ENCODE assay signal across 1 cellular context in the genomic region with DNA sequence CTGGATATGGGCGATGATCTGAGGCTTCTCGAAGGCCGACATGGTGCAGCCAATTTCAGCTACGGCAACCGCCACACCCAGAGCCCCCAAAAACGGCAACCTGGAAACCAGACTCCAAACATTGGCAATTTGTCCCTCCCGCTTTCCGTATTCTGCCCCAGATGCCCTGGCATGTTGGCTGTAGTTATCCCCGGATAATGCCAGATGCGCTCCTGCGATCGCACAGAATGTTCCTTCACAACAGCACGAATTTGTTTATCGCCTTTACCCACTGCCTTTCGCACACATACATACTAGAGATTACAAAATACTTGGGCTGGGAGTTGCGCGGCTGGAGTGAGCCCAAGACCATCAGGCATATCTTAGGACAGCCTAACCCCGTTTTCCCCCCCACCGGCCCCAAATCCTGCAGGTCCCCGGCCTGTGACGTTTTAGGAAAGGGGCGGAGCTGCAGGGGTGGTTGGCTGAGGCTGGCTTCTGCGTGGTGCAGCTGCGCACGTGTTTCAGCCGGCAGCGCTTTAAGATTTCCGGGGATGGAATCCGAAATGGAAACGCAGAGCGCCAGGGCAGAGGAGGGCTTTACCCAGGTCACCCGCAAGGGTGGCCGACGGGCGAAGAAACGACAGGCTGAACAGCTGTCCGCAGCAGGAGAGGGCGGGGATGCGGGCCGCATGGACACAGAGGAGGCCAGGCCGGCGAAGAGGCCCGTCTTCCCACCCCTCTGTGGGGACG.
A peak's percentile ranks its signal among the peaks of the same experiment; 100 is the strongest.
TF ChIP-seq lines count a peak whose summit lies in the region.

A gene (plus strand): TSS at position 487 of the 732 bp plus-strand sequence. CDS start 47 bp downstream, at position 534.

TF ChIP-seq in HepG2, 621 proteins besides CTCF, POLR2A, EP300 and RAD21 (continued from another document and continues in another):
- TF ChIP-seq, protein P1, sequence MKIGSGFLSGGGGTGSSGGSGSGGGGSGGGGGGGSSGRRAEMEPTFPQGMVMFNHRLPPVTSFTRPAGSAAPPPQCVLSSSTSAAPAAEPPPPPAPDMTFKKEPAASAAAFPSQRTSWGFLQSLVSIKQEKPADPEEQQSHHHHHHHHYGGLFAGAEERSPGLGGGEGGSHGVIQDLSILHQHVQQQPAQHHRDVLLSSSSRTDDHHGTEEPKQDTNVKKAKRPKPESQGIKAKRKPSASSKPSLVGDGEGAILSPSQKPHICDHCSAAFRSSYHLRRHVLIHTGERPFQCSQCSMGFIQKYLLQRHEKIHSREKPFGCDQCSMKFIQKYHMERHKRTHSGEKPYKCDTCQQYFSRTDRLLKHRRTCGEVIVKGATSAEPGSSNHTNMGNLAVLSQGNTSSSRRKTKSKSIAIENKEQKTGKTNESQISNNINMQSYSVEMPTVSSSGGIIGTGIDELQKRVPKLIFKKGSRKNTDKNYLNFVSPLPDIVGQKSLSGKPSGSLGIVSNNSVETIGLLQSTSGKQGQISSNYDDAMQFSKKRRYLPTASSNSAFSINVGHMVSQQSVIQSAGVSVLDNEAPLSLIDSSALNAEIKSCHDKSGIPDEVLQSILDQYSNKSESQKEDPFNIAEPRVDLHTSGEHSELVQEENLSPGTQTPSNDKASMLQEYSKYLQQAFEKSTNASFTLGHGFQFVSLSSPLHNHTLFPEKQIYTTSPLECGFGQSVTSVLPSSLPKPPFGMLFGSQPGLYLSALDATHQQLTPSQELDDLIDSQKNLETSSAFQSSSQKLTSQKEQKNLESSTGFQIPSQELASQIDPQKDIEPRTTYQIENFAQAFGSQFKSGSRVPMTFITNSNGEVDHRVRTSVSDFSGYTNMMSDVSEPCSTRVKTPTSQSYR (CRISPR knock-in tag; IDR thresholded peaks at IDR 0.05; ENCODE audit: borderline replicate concordance) = no peak
- 0 out of 2 replicates have a peak, but pooled peaks have one; percentile 18 for TF ChIP-seq TSC22D2 (CRISPR knock-in tag; IDR thresholded peaks at IDR 0.05; ENCODE audit: borderline replicate concordance)
- TF ChIP-seq ZSCAN21 (CRISPR knock-in tag; IDR thresholded peaks at IDR 0.05; ENCODE audit: borderline replicate concordance) = peak; percentile 85
- TF ChIP-seq, protein P2, sequence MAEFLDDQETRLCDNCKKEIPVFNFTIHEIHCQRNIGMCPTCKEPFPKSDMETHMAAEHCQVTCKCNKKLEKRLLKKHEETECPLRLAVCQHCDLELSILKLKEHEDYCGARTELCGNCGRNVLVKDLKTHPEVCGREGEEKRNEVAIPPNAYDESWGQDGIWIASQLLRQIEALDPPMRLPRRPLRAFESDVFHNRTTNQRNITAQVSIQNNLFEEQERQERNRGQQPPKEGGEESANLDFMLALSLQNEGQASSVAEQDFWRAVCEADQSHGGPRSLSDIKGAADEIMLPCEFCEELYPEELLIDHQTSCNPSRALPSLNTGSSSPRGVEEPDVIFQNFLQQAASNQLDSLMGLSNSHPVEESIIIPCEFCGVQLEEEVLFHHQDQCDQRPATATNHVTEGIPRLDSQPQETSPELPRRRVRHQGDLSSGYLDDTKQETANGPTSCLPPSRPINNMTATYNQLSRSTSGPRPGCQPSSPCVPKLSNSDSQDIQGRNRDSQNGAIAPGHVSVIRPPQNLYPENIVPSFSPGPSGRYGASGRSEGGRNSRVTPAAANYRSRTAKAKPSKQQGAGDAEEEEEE (CRISPR knock-in tag; IDR thresholded peaks at IDR 0.05; ENCODE audit: borderline replicate concordance) = 0 out of 2 replicates have a peak, but pooled peaks have one; percentile 82
- peak; percentile 94 for TF ChIP-seq HDAC1 (CRISPR knock-in tag; IDR thresholded peaks at IDR 0.05)
- no peak for TF ChIP-seq NFE2L2 (IDR thresholded peaks at IDR 0.05; ENCODE audit: low read length)
- TF ChIP-seq SP4 (CRISPR knock-in tag; IDR thresholded peaks at IDR 0.05) = peak; percentile 92
- no peak for TF ChIP-seq ZFP62 (CRISPR knock-in tag; IDR thresholded peaks at IDR 0.05)
- TF ChIP-seq, protein P3, sequence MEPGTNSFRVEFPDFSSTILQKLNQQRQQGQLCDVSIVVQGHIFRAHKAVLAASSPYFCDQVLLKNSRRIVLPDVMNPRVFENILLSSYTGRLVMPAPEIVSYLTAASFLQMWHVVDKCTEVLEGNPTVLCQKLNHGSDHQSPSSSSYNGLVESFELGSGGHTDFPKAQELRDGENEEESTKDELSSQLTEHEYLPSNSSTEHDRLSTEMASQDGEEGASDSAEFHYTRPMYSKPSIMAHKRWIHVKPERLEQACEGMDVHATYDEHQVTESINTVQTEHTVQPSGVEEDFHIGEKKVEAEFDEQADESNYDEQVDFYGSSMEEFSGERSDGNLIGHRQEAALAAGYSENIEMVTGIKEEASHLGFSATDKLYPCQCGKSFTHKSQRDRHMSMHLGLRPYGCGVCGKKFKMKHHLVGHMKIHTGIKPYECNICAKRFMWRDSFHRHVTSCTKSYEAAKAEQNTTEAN (CRISPR knock-in tag; conservative IDR thresholded peaks at IDR 0.05) = no peak
- TF ChIP-seq FOSL2 (CRISPR knock-in tag; IDR thresholded peaks at IDR 0.05) = peak; percentile 38; the same call in 1 of the 2 replicates
- TF ChIP-seq, protein P4, sequence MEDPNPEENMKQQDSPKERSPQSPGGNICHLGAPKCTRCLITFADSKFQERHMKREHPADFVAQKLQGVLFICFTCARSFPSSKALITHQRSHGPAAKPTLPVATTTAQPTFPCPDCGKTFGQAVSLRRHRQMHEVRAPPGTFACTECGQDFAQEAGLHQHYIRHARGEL (CRISPR knock-in tag; IDR thresholded peaks at IDR 0.05) = no peak
- TF ChIP-seq, protein P5, sequence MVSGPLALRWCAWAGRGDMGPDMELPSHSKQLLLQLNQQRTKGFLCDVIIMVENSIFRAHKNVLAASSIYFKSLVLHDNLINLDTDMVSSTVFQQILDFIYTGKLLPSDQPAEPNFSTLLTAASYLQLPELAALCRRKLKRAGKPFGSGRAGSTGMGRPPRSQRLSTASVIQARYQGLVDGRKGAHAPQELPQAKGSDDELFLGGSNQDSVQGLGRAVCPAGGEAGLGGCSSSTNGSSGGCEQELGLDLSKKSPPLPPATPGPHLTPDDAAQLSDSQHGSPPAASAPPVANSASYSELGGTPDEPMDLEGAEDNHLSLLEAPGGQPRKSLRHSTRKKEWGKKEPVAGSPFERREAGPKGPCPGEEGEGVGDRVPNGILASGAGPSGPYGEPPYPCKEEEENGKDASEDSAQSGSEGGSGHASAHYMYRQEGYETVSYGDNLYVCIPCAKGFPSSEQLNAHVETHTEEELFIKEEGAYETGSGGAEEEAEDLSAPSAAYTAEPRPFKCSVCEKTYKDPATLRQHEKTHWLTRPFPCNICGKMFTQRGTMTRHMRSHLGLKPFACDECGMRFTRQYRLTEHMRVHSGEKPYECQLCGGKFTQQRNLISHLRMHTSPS (CRISPR knock-in tag; IDR thresholded peaks at IDR 0.05; ENCODE audit: low read depth) = no peak; the same call in 1 of the 2 replicates
- TF ChIP-seq MATR3 (CRISPR knock-in tag; IDR thresholded peaks at IDR 0.05) = no peak
- no peak; the same call in 1 of the 2 replicates for TF ChIP-seq ZNF260 (CRISPR knock-in tag; IDR thresholded peaks at IDR 0.05; ENCODE audit: borderline replicate concordance, low read depth)
- TF ChIP-seq, protein P6, sequence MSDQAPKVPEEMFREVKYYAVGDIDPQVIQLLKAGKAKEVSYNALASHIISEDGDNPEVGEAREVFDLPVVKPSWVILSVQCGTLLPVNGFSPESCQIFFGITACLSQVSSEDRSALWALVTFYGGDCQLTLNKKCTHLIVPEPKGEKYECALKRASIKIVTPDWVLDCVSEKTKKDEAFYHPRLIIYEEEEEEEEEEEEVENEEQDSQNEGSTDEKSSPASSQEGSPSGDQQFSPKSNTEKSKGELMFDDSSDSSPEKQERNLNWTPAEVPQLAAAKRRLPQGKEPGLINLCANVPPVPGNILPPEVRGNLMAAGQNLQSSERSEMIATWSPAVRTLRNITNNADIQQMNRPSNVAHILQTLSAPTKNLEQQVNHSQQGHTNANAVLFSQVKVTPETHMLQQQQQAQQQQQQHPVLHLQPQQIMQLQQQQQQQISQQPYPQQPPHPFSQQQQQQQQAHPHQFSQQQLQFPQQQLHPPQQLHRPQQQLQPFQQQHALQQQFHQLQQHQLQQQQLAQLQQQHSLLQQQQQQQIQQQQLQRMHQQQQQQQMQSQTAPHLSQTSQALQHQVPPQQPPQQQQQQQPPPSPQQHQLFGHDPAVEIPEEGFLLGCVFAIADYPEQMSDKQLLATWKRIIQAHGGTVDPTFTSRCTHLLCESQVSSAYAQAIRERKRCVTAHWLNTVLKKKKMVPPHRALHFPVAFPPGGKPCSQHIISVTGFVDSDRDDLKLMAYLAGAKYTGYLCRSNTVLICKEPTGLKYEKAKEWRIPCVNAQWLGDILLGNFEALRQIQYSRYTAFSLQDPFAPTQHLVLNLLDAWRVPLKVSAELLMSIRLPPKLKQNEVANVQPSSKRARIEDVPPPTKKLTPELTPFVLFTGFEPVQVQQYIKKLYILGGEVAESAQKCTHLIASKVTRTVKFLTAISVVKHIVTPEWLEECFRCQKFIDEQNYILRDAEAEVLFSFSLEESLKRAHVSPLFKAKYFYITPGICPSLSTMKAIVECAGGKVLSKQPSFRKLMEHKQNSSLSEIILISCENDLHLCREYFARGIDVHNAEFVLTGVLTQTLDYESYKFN (CRISPR knock-in tag; conservative IDR thresholded peaks at IDR 0.05) = peak; percentile 61
- TF ChIP-seq ZNF33B (CRISPR knock-in tag; IDR thresholded peaks at IDR 0.05) = peak; percentile 72
- peak; percentile 67 for TF ChIP-seq TAF1 (CRISPR knock-in tag; IDR thresholded peaks at IDR 0.05)
- TF ChIP-seq, protein P7, sequence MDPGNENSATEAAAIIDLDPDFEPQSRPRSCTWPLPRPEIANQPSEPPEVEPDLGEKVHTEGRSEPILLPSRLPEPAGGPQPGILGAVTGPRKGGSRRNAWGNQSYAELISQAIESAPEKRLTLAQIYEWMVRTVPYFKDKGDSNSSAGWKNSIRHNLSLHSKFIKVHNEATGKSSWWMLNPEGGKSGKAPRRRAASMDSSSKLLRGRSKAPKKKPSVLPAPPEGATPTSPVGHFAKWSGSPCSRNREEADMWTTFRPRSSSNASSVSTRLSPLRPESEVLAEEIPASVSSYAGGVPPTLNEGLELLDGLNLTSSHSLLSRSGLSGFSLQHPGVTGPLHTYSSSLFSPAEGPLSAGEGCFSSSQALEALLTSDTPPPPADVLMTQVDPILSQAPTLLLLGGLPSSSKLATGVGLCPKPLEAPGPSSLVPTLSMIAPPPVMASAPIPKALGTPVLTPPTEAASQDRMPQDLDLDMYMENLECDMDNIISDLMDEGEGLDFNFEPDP (CRISPR knock-in tag; conservative IDR thresholded peaks at IDR 0.05) = no peak
- peak; percentile 97 for TF ChIP-seq KDM5A (IDR thresholded peaks at IDR 0.05; ENCODE audit: borderline replicate concordance, low read length)
- peak; percentile 49; the same call in 1 of the 2 replicates for TF ChIP-seq ZNF589 (CRISPR knock-in tag; conservative IDR thresholded peaks at IDR 0.05)
- no peak for TF ChIP-seq ZNF431 (CRISPR knock-in tag; IDR thresholded peaks at IDR 0.05; ENCODE audit: borderline replicate concordance, low read depth)
- peak; percentile 78 for TF ChIP-seq HNRNPLL (IDR thresholded peaks at IDR 0.05; ENCODE audit: low read depth, low read length, poor library complexity, severe bottlenecking)
- no peak for TF ChIP-seq NFIB (CRISPR knock-in tag; IDR thresholded peaks at IDR 0.05; ENCODE audit: borderline replicate concordance)
- TF ChIP-seq SETDB1 (CRISPR knock-in tag; IDR thresholded peaks at IDR 0.05; ENCODE audit: borderline replicate concordance) = peak; percentile 60; the same call in 1 of the 2 replicates
- TF ChIP-seq ZNF891 (CRISPR knock-in tag; IDR thresholded peaks at IDR 0.05) = peak; percentile 98
- 0 out of 2 replicates have a peak, but pooled peaks have one; percentile 10 for TF ChIP-seq ONECUT2 (CRISPR knock-in tag; IDR thresholded peaks at IDR 0.05)
- TF ChIP-seq PHF21A (CRISPR knock-in tag; IDR thresholded peaks at IDR 0.05) = peak; percentile 91; the same call in 1 of the 2 replicates
- no peak for TF ChIP-seq ZNF652 (CRISPR knock-in tag; IDR thresholded peaks at IDR 0.05; ENCODE audit: borderline replicate concordance, low read depth)
- 0 out of 2 replicates have a peak, but pooled peaks have one; percentile 42 for TF ChIP-seq KLF12 (CRISPR knock-in tag; IDR thresholded peaks at IDR 0.05; ENCODE audit: borderline replicate concordance)
- no peak; the same call in 1 of the 2 replicates for TF ChIP-seq ZNF607 (CRISPR knock-in tag; IDR thresholded peaks at IDR 0.05; ENCODE audit: borderline replicate concordance)
- TF ChIP-seq XBP1 (CRISPR knock-in tag; IDR thresholded peaks at IDR 0.05) = no peak
- TF ChIP-seq ZZZ3 (CRISPR knock-in tag; IDR thresholded peaks at IDR 0.05; ENCODE audit: borderline replicate concordance) = peak; percentile 78; the same call in 1 of the 2 replicates
- TF ChIP-seq ZNF557 (CRISPR knock-in tag; IDR thresholded peaks at IDR 0.05) = no peak; the same call in 1 of the 2 replicates
- TF ChIP-seq POGZ (CRISPR knock-in tag; IDR thresholded peaks at IDR 0.05) = peak; percentile 87; the same call in 1 of the 2 replicates
- TF ChIP-seq, protein P8, sequence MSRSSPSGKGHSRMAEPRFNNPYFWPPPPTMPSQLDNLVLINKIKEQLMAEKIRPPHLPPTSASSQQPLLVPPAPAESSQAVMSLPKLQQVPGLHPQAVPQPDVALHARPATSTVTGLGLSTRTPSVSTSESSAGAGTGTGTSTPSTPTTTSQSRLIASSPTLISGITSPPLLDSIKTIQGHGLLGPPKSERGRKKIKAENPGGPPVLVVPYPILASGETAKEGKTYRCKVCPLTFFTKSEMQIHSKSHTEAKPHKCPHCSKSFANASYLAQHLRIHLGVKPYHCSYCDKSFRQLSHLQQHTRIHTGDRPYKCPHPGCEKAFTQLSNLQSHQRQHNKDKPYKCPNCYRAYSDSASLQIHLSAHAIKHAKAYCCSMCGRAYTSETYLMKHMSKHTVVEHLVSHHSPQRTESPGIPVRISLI (CRISPR knock-in tag; IDR thresholded peaks at IDR 0.05; ENCODE audit: borderline replicate concordance) = peak; percentile 50; the same call in 1 of the 2 replicates
- TF ChIP-seq, protein P9, sequence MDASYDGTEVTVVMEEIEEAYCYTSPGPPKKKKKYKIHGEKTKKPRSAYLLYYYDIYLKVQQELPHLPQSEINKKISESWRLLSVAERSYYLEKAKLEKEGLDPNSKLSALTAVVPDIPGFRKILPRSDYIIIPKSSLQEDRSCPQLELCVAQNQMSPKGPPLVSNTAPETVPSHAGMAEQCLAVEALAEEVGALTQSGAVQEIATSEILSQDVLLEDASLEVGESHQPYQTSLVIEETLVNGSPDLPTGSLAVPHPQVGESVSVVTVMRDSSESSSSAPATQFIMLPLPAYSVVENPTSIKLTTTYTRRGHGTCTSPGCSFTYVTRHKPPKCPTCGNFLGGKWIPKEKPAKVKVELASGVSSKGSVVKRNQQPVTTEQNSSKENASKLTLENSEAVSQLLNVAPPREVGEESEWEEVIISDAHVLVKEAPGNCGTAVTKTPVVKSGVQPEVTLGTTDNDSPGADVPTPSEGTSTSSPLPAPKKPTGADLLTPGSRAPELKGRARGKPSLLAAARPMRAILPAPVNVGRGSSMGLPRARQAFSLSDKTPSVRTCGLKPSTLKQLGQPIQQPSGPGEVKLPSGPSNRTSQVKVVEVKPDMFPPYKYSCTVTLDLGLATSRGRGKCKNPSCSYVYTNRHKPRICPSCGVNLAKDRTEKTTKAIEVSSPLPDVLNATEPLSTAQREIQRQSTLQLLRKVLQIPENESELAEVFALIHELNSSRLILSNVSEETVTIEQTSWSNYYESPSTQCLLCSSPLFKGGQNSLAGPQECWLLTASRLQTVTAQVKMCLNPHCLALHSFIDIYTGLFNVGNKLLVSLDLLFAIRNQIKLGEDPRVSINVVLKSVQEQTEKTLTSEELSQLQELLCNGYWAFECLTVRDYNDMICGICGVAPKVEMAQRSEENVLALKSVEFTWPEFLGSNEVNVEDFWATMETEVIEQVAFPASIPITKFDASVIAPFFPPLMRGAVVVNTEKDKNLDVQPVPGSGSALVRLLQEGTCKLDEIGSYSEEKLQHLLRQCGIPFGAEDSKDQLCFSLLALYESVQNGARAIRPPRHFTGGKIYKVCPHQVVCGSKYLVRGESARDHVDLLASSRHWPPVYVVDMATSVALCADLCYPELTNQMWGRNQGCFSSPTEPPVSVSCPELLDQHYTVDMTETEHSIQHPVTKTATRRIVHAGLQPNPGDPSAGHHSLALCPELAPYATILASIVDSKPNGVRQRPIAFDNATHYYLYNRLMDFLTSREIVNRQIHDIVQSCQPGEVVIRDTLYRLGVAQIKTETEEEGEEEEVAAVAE (CRISPR knock-in tag; IDR thresholded peaks at IDR 0.05; ENCODE audit: borderline replicate concordance) = peak; percentile 77; the same call in 1 of the 2 replicates
